ENCODE assay signal across 2 cellular contexts in genomic region chr11:128434411-128434810, GRCh38.
TF ChIP-seq lines count a peak whose summit lies in the region.

No MANE protein-coding gene starts in this region.

TF ChIP-seq in HCT116, 20 proteins besides CTCF, POLR2A, EP300 and RAD21 (continued from another document):
- TF ChIP-seq, protein P1, sequence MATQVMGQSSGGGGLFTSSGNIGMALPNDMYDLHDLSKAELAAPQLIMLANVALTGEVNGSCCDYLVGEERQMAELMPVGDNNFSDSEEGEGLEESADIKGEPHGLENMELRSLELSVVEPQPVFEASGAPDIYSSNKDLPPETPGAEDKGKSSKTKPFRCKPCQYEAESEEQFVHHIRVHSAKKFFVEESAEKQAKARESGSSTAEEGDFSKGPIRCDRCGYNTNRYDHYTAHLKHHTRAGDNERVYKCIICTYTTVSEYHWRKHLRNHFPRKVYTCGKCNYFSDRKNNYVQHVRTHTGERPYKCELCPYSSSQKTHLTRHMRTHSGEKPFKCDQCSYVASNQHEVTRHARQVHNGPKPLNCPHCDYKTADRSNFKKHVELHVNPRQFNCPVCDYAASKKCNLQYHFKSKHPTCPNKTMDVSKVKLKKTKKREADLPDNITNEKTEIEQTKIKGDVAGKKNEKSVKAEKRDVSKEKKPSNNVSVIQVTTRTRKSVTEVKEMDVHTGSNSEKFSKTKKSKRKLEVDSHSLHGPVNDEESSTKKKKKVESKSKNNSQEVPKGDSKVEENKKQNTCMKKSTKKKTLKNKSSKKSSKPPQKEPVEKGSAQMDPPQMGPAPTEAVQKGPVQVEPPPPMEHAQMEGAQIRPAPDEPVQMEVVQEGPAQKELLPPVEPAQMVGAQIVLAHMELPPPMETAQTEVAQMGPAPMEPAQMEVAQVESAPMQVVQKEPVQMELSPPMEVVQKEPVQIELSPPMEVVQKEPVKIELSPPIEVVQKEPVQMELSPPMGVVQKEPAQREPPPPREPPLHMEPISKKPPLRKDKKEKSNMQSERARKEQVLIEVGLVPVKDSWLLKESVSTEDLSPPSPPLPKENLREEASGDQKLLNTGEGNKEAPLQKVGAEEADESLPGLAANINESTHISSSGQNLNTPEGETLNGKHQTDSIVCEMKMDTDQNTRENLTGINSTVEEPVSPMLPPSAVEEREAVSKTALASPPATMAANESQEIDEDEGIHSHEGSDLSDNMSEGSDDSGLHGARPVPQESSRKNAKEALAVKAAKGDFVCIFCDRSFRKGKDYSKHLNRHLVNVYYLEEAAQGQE (IDR thresholded peaks at IDR 0.05; ENCODE audit: low read depth) = no peak

TF ChIP-seq in GM12891, 5 proteins besides CTCF, POLR2A, EP300 and RAD21 (continued from another document):
- no peak for TF ChIP-seq PAX5 (IDR thresholded peaks at IDR 0.05; ENCODE audit: insufficient read depth, low read length, severe bottlenecking)
